ENCODE assay signal across 1 cellular context in genomic region chr4:99405433-99406115, GRCh38.
TF ChIP-seq lines count a peak whose summit lies in the region.

No MANE protein-coding gene starts in this region.

TF ChIP-seq in K562, 482 proteins besides CTCF, POLR2A, EP300 and RAD21 (continued from another document):
- TF ChIP-seq STAG1 (CRISPR knock-in tag; IDR thresholded peaks at IDR 0.05; ENCODE audit: borderline replicate concordance) (peak; percentile 83; the same call in 1 of the 2 replicates), MAFG (tag; conservative IDR thresholded peaks at IDR 0.05) (no peak), MAFF (IDR thresholded peaks at IDR 0.05; ENCODE audit: low read length) (no peak), ZNF512 (tag; IDR thresholded peaks at IDR 0.05) (no peak), TCF3 (CRISPR knock-in tag; IDR thresholded peaks at IDR 0.05) (no peak), ESRRB (CRISPR knock-in tag; IDR thresholded peaks at IDR 0.05; ENCODE audit: borderline replicate concordance) (no peak), KAT2B (IDR thresholded peaks at IDR 0.05; ENCODE audit: low read depth, low read length) (no peak), CREM (IDR thresholded peaks at IDR 0.05; ENCODE audit: low read depth) (peak; percentile 57; the same call in 1 of the 2 replicates), GTF2A2 (tag; IDR thresholded peaks at IDR 0.05) (no peak), POU5F1 (IDR thresholded peaks at IDR 0.05; ENCODE audit: borderline replicate concordance, low read depth, low read length, partially characterized antibody) (no peak), CCAR2 (IDR thresholded peaks at IDR 0.05; ENCODE audit: low read depth, low read length) (no peak), LEF1 (IDR thresholded peaks at IDR 0.05) (no peak), MCM7 (IDR thresholded peaks at IDR 0.05) (no peak), ARID2 (IDR thresholded peaks at IDR 0.05) (peak; percentile 42; the same call in 1 of the 2 replicates), CC2D1A (IDR thresholded peaks at IDR 0.05) (peak; percentile 40; the same call in 1 of the 2 replicates), TCFL5 (CRISPR knock-in tag; conservative IDR thresholded peaks at IDR 0.05) (no peak), KAT7 (CRISPR knock-in tag; IDR thresholded peaks at IDR 0.05; ENCODE audit: borderline replicate concordance) (no peak), TEAD1 (CRISPR knock-in tag; IDR thresholded peaks at IDR 0.05) (no peak), SLC30A9 (CRISPR knock-in tag; IDR thresholded peaks at IDR 0.05) (no peak), ZNF551 (CRISPR knock-in tag; IDR thresholded peaks at IDR 0.05) (no peak), NFXL1 (CRISPR knock-in tag; IDR thresholded peaks at IDR 0.05) (no peak), KLF6 (CRISPR knock-in tag; IDR thresholded peaks at IDR 0.05; ENCODE audit: borderline replicate concordance) (no peak), SRSF3 (IDR thresholded peaks at IDR 0.05; ENCODE audit: insufficient read depth, low read length) (no peak), SNRNP70 (optimal IDR thresholded peaks at IDR 0.05; ENCODE audit: low read depth, low read length) (no peak), SIN3A (IDR thresholded peaks at IDR 0.05; ENCODE audit: borderline replicate concordance in 2 of 2, control insufficient read depth in 1 of 2, low read depth in 2 of 2, low read length in 2 of 2) (no peak), MAZ (CRISPR knock-in tag; conservative IDR thresholded peaks at IDR 0.05 in 1 of 2, IDR thresholded peaks at IDR 0.05 in 1 of 2) (no peak), ZNF655 (CRISPR knock-in tag; IDR thresholded peaks at IDR 0.05) (no peak), MAFK (IDR thresholded peaks at IDR 0.05; ENCODE audit: low read length) (peak; percentile 22; the same call in 1 of the 2 replicates), ZBTB5 (IDR thresholded peaks at IDR 0.05) (no peak), KLF16 (IDR thresholded peaks at IDR 0.05) (0 out of 2 replicates have a peak, but pooled peaks have one; percentile 11), RBFOX2 (IDR thresholded peaks at IDR 0.05; ENCODE audit: low read depth, low read length) (no peak), POLR2AphosphoS5 (IDR thresholded peaks at IDR 0.05; ENCODE audit: control insufficient read depth, insufficient read depth, low read depth, low read length) (no peak), HCFC1 (IDR thresholded peaks at IDR 0.05; ENCODE audit: low read depth, low read length) (no peak), SRSF9 (IDR thresholded peaks at IDR 0.05; ENCODE audit: borderline replicate concordance, low read depth, low read length) (no peak), DDX20 (tag; IDR thresholded peaks at IDR 0.05; ENCODE audit: low read depth) (no peak), KLF13 (tag; IDR thresholded peaks at IDR 0.05; ENCODE audit: borderline replicate concordance, low read depth) (no peak), RBM14 (IDR thresholded peaks at IDR 0.05; ENCODE audit: borderline replicate concordance, insufficient read depth, low read depth, low read length) (no peak), CGGBP1 (CRISPR knock-in tag; IDR thresholded peaks at IDR 0.05) (no peak), TAF9B (IDR thresholded peaks at IDR 0.05; ENCODE audit: partially characterized antibody) (no peak), SP1 (CRISPR knock-in tag; IDR thresholded peaks at IDR 0.05) (no peak), ZBTB34 (CRISPR knock-in tag; IDR thresholded peaks at IDR 0.05) (no peak), TARDBP (IDR thresholded peaks at IDR 0.05) (no peak), ZSCAN29 (IDR thresholded peaks at IDR 0.05) (no peak), L3MBTL2 (IDR thresholded peaks at IDR 0.05) (no peak), PYGO2 (tag; IDR thresholded peaks at IDR 0.05) (no peak), TFE3 (CRISPR knock-in tag; IDR thresholded peaks at IDR 0.05) (no peak), ILF3 (IDR thresholded peaks at IDR 0.05; ENCODE audit: borderline replicate concordance) (no peak)
- TF ChIP-seq, protein P1, sequence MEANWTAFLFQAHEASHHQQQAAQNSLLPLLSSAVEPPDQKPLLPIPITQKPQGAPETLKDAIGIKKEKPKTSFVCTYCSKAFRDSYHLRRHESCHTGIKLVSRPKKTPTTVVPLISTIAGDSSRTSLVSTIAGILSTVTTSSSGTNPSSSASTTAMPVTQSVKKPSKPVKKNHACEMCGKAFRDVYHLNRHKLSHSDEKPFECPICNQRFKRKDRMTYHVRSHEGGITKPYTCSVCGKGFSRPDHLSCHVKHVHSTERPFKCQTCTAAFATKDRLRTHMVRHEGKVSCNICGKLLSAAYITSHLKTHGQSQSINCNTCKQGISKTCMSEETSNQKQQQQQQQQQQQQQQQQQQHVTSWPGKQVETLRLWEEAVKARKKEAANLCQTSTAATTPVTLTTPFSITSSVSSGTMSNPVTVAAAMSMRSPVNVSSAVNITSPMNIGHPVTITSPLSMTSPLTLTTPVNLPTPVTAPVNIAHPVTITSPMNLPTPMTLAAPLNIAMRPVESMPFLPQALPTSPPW (CRISPR knock-in tag; IDR thresholded peaks at IDR 0.05): no peak
- TF ChIP-seq, protein P2, sequence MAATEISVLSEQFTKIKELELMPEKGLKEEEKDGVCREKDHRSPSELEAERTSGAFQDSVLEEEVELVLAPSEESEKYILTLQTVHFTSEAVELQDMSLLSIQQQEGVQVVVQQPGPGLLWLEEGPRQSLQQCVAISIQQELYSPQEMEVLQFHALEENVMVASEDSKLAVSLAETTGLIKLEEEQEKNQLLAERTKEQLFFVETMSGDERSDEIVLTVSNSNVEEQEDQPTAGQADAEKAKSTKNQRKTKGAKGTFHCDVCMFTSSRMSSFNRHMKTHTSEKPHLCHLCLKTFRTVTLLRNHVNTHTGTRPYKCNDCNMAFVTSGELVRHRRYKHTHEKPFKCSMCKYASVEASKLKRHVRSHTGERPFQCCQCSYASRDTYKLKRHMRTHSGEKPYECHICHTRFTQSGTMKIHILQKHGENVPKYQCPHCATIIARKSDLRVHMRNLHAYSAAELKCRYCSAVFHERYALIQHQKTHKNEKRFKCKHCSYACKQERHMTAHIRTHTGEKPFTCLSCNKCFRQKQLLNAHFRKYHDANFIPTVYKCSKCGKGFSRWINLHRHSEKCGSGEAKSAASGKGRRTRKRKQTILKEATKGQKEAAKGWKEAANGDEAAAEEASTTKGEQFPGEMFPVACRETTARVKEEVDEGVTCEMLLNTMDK (IDR thresholded peaks at IDR 0.05; ENCODE audit: borderline replicate concordance, insufficient read depth, low read depth, low read length, poor library complexity, severe bottlenecking): no peak
